1 cellular context compared by ENCODE assay signal in the genomic region with DNA sequence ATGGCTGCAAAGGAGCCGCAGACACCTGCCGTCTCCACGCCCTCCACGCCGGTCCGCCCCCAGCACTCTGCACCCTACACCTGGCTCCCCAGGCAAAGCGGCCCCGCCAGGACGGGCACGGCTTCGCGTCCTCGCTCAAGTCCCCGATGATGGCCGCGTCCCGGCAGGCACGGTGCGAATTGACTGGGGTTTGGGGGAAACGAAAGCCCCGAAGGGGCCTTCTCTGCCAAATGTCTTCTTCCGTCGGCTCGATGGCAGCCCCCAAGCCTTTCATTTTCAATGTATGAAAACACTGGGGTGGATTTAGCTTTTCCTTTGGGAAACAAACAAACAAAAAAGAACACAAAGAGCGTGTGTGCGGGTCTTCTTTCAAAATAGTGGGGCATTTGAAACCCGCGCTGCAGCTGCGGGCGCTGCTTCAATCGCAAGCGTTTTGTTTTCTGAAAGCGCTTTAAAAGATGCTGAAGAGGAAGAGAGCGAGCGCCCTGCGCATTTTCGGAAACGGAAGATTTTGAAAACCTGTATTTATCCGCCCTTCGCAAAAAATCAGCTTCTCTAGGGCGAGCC.
TF ChIP-seq lines count a peak whose summit lies in the region.

No MANE protein-coding gene starts in this region.

TF ChIP-seq in SK-N-SH treated with all-trans-retinoic acid at 6 μM for 48 hours, 23 proteins besides CTCF, POLR2A, EP300 and RAD21 (continued from another document):
- TF ChIP-seq, protein P1, sequence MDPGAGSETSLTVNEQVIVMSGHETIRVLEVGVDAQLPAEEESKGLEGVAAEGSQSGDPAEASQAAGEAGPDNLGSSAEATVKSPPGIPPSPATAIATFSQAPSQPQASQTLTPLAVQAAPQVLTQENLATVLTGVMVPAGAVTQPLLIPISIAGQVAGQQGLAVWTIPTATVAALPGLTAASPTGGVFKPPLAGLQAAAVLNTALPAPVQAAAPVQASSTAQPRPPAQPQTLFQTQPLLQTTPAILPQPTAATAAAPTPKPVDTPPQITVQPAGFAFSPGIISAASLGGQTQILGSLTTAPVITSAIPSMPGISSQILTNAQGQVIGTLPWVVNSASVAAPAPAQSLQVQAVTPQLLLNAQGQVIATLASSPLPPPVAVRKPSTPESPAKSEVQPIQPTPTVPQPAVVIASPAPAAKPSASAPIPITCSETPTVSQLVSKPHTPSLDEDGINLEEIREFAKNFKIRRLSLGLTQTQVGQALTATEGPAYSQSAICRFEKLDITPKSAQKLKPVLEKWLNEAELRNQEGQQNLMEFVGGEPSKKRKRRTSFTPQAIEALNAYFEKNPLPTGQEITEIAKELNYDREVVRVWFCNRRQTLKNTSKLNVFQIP (CRISPR knock-in tag; IDR thresholded peaks at IDR 0.05; ENCODE audit: borderline replicate concordance, low read depth), result no peak
- no peak for TF ChIP-seq RARB (CRISPR knock-in tag; IDR thresholded peaks at IDR 0.05)
- no peak for TF ChIP-seq ZFP3 (CRISPR knock-in tag; IDR thresholded peaks at IDR 0.05)
- no peak for TF ChIP-seq TCF4 (CRISPR knock-in tag; IDR thresholded peaks at IDR 0.05; ENCODE audit: borderline replicate concordance)
- TF ChIP-seq TOX (CRISPR knock-in tag; IDR thresholded peaks at IDR 0.05; ENCODE audit: borderline replicate concordance), result no peak
- TF ChIP-seq ARNTL (CRISPR knock-in tag; IDR thresholded peaks at IDR 0.05; ENCODE audit: borderline replicate concordance, low read depth), result no peak
- no peak for TF ChIP-seq OSR1 (CRISPR knock-in tag; IDR thresholded peaks at IDR 0.05)
- TF ChIP-seq BACH2 (CRISPR knock-in tag; IDR thresholded peaks at IDR 0.05; ENCODE audit: borderline replicate concordance), result no peak
- TF ChIP-seq PPARA (CRISPR knock-in tag; IDR thresholded peaks at IDR 0.05; ENCODE audit: borderline replicate concordance), result no peak
TF ChIP-seq in SK-N-SH treated with all-trans-retinoic acid at 6 μM for 48 hours: peak in this region for 0.
